Comparison of ENCODE assay signal across 13 cellular contexts in genomic region chr19:17802137-17802858, GRCh38. TPM values are rescaled to one million over a fixed set of nuclear protein-coding genes. Genes with fewer than 3 reads are reported as not detected.
"Had no signal": no experiment of that assay in that cellular context is flagged by ENCODE, and none has a peak within 500 bp of the region (broad histone marks: within the 10 kb centered on the region; RNA-seq: fewer than 3 reads in every experiment).

No MANE protein-coding gene starts in this region.

- H3K27me3 ChIP-seq: colonic mucosa, testis had no signal

- H3K9me3 Mint-ChIP-seq: natural killer cell had no signal

- H3K9me3 ChIP-seq: colonic mucosa, esophagus muscularis mucosa, left lung, stomach, testis, upper lobe of right lung had no signal

- H3K36me3 ChIP-seq: colonic mucosa, esophagus muscularis mucosa, left lung, upper lobe of right lung had no signal

- DNase-seq: activated CD4-positive, CD25-positive, alpha-beta regulatory T cell treated with anti-CD3 and anti-CD28 coated beads, Interleukin-2, amount 50 U/mL, for 72 hours; activated T-cell treated with anti-CD3 and anti-CD28 coated beads for 4 hours; amniotic stem cell; colonic mucosa; left lung; natural killer cell; stimulated activated CD4-positive, alpha-beta T cell treated with anti-CD3 and anti-CD28 coated beads, Interleukin-1b, Interleukin-23, amount 100 ng/mL, for 48 hours; stomach; testis; upper lobe of right lung had no signal

- H3K4me1 ChIP-seq: colonic mucosa, esophagus muscularis mucosa, testis, upper lobe of right lung had no signal

- H3K36me3 Mint-ChIP-seq: natural killer cell had no signal

- H3K4me3 ChIP-seq: colonic mucosa, esophagus muscularis mucosa, left lung, stomach, testis, upper lobe of right lung had no signal

- FAIRE-seq: keratinocyte had no signal

- H3K27ac ChIP-seq: colonic mucosa, esophagus muscularis mucosa, left lung, testis, upper lobe of right lung had no signal

RNA-seq across cellular contexts. Expression of gene B3GNT3, which starts 7.4 kb away (rescaled TPM):
- total RNA-seq: natural killer cell had no signal

RNA-seq across cellular contexts. Expression of gene INSL3, which starts 19.0 kb away (rescaled TPM):
- total RNA-seq: colonic mucosa, esophagus muscularis mucosa, renal cortical epithelial cell, stomach, upper lobe of right lung had no signal
